In the genomic region with DNA sequence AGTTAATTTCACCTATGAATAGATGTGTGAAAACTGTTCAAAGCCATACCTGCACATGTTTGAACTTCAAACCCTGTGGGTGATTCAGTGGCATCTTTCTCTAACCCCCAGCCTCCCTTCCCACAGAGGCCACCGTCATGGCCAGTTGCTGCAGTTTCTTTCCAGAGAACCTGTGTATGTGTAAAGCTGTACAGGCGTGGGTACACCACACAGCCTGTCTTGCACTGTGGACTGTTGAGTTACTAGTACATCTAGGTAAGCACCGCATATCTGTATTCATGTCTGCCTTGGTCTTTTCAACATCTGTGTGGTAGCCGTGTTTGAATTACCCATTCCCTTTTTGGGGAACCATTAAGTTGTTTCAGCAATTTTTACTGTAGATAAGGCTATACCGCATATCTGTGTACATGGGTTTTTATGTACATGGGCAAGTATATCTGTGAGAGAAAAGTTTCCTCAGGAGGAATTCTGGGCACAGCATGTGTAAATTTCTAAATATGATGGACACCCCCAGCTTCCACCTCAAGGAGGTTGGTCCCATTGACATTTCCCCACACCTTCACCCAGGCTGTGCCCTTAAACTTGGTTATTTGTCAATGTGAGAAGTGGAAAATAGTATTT, we compare ENCODE assay signal across 9 cellular contexts. TPM values are rescaled to one million over a fixed set of nuclear protein-coding genes. Genes with fewer than 3 reads are reported as not detected.
A peak's percentile ranks its signal among the peaks of the same experiment; 100 is the strongest.
DNase-seq lines count a peak whose midpoint lies in the region; ATAC-seq, FAIRE-seq and TF ChIP-seq lines count a peak whose summit lies in the region.
"Had no signal": no experiment of that assay in that cellular context is flagged by ENCODE, and none has a peak within 500 bp of the region (broad histone marks: within the 10 kb centered on the region; RNA-seq: fewer than 3 reads in every experiment).

No MANE protein-coding gene starts in this region.

- no peak overlapping the region for H2AFZ ChIP-seq in K562 (ENCODE audit: low read depth, low read length)

- H3K9me1 ChIP-seq in K562 (ENCODE audit: control insufficient read depth, insufficient read depth, low read length), result peaks cover 6% of the 10 kb centered on the region

- TF ChIP-seq EP300 in K562 (IDR thresholded peaks at IDR 0.05; ENCODE audit: low read length), result no peak

- H4K20me1 ChIP-seq in K562 (replicated peaks; ENCODE audit: control insufficient read depth, insufficient read depth, low read length), result no peaks in the 10 kb centered on the region

- TF ChIP-seq POLR2A in K562 (conservative IDR thresholded peaks at IDR 0.05), result peak; percentile 82

- peak overlapping the region in 1 of 2 experiments; percentile 69; a peak in 1 of 4 replicates for H3K9ac ChIP-seq in K562 (ENCODE audit: insufficient read depth in 1 of 2, low read depth in 2 of 2, low read length in 2 of 2)

- H3K4me1 ChIP-seq in K562 (replicated peaks in 1 of 2; ENCODE audit: control insufficient read depth in 2 of 2, insufficient read depth in 2 of 2, low read length in 2 of 2) (peaks cover 8 to 9% of the 10 kb centered on the region in 2 experiments; a peak in 4 of 5 replicates), tibial artery (peaks cover 0 to 99% (median 58%) of the 10 kb centered on the region in 4 donors)

- in situ Hi-C loops in K562 (cut with MboI), result no loop called here

- no TSS peak for BruUV-seq in K562 (replicated peaks; lab: Mats Ljungman, UMichigan)

- TF ChIP-seq RAD21 in K562 (CRISPR knock-in tag; conservative IDR thresholded peaks at IDR 0.05 in 1 of 2, IDR thresholded peaks at IDR 0.05 in 1 of 2), result no peak

- no peak overlapping the region for H3K4me2 ChIP-seq in K562 (ENCODE audit: insufficient read depth, low read length)

- CTCF ChIA-PET in activated CD8-positive, alpha-beta memory T cell treated with anti-CD3 and anti-CD28 coated beads, Interleukin-2, amount 10 ng/mL, durations not matched to agents 7 days and 5 days (lab: Charles Lee), result interaction anchor here (1.2 to 1.9 kb wide), 2 partner anchors 20 to 73 kb away, joined by 4 to 11 read pairs; no protein-coding TSS in a partner anchor
- CTCF ChIA-PET in K562 (lab: Yijun Ruan, JAX; ENCODE audit: low intra/inter-chr PET ratio), result no interaction called here

- H3K27ac ChIP-seq in K562 (ENCODE audit: extremely low read depth, low read depth, low read length) (no peak overlapping the region), tibial artery (peak overlapping the region; percentile 32 to 49)

- H3K4me3 Mint-ChIP-seq in activated CD8-positive, alpha-beta memory T cell treated with anti-CD3 and anti-CD28 coated beads, Interleukin-2, amount 10 ng/mL, durations not matched to agents 7 days and 5 days, result no peak overlapping the region

- H3K36me3 Mint-ChIP-seq in activated CD8-positive, alpha-beta memory T cell treated with anti-CD3 and anti-CD28 coated beads, Interleukin-2, amount 10 ng/mL, durations not matched to agents 7 days and 5 days, result peaks cover 64% of the 10 kb centered on the region

- no peak for FAIRE-seq in K562 (lab: Jason Lieb, UNC)

- H3K9me3 Mint-ChIP-seq in activated CD8-positive, alpha-beta memory T cell treated with anti-CD3 and anti-CD28 coated beads, Interleukin-2, amount 10 ng/mL, durations not matched to agents 7 days and 5 days (ENCODE audit: low read depth), result no peaks in the 10 kb centered on the region

- no peaks in the 10 kb centered on the region for H3K27me3 Mint-ChIP-seq in activated CD8-positive, alpha-beta memory T cell treated with anti-CD3 and anti-CD28 coated beads, Interleukin-2, amount 10 ng/mL, durations not matched to agents 7 days and 5 days

- peak overlapping the region; percentile 44 for H3K27ac Mint-ChIP-seq in activated CD8-positive, alpha-beta memory T cell treated with anti-CD3 and anti-CD28 coated beads, Interleukin-2, amount 10 ng/mL, durations not matched to agents 7 days and 5 days

- POLR2A ChIA-PET in K562 (lab: Yijun Ruan, JAX), result interaction anchor here (0.8 to 3.4 kb wide), 14 partner anchors 10 to 87 kb away, joined by 3 to 49 read pairs (median 6); a partner anchor contains a TSS

- peaks cover 95% of the 10 kb centered on the region for H3K79me2 ChIP-seq in K562 (ENCODE audit: control insufficient read depth, insufficient read depth, low read length)

- peak; percentile 39 for DNase-seq in activated CD8-positive, alpha-beta memory T cell treated with anti-CD3 and anti-CD28 coated beads, Interleukin-2, amount 10 ng/mL, durations not matched to agents 7 days and 5 days
- DNase-seq in activated CD8-positive, alpha-beta memory T cell treated with anti-CD3 and anti-CD28 coated beads for 24 hours, result no peak
- DNase-seq in K562 (ENCODE audit: extremely low read depth in 1 of 4, low spot score in 3 of 4) (peak in 1 of 4 experiments; percentile 23), left colon (no peak), tibial artery (peak in 1 of 2 donors; percentile 61), NK-92 (lab: John Stamatoyannopoulos, UW; ENCODE audit: unreplicated experiment) (no peak)
- DNase-seq in effector CD4-positive, alpha-beta T cell, result no peak
- DNase-seq: stimulated activated CD4-positive, alpha-beta T cell treated with anti-CD3 and anti-CD28 coated beads, Interleukin-4, amount 100 ng/mL, for 24 hours had no signal

- H3K36me3 ChIP-seq in K562 (ENCODE audit: control insufficient read depth, insufficient read depth, low read length) (peaks cover 91% of the 10 kb centered on the region), tibial artery (peaks cover 60 to 90% (median 72%) of the 10 kb centered on the region in 3 donors)

- 69% methylated on average over 5 of the region's 5 CpGs for WGBS in K562 (ENCODE audit: insufficient coverage, low coverage, missing lambda C conversion rate)

- H3K4me1 Mint-ChIP-seq in activated CD8-positive, alpha-beta memory T cell treated with anti-CD3 and anti-CD28 coated beads, Interleukin-2, amount 10 ng/mL, durations not matched to agents 7 days and 5 days, result peaks cover 84% of the 10 kb centered on the region

- no peaks in the 10 kb centered on the region for H3K27me3 ChIP-seq in K562 (ENCODE audit: control insufficient read depth in 2 of 2, insufficient read depth in 2 of 2, low read length in 2 of 2)
- H3K27me3 ChIP-seq in tibial artery, result no peaks in the 10 kb centered on the region

- no peak for ATAC-seq in activated CD8-positive, alpha-beta memory T cell treated with anti-CD3 and anti-CD28 coated beads, Interleukin-2, amount 10 ng/mL, durations not matched to agents 7 days and 5 days
- ATAC-seq in K562 (peak; percentile 16), left colon (peak; percentile 10), HG02623 (IDR thresholded peaks at IDR 0.05; ENCODE audit: unreplicated experiment) (no peak)

- no peak for TF ChIP-seq CTCF in K562 (IDR thresholded peaks at IDR 0.05 in 2 of 3, conservative IDR thresholded peaks at IDR 0.05 in 1 of 3; ENCODE audit: insufficient read depth in 2 of 3, low read depth in 1 of 3, low read length in 3 of 3)
- TF ChIP-seq CTCF in tibial artery (IDR thresholded peaks at IDR 0.05), result no peak

- H3K4me3 ChIP-seq in K562 (no peak overlapping the region), tibial artery (peak overlapping the region in 1 of 2 donors; percentile 1)

- intact Hi-C loops in K562 (cut with micrococcal nuclease) (no loop called here), left colon (cut with DNase I, micrococcal nuclease) (no loop called here), tibial artery (cut with DNase I; ENCODE audit: low total_unique reads) (no loop called here)

- H3K9me3 ChIP-seq in K562 (replicated peaks; ENCODE audit: control insufficient read depth, insufficient read depth, low read depth, low read length) (no peaks in the 10 kb centered on the region), tibial artery (no peaks in the 10 kb centered on the region)

RNA-seq across cellular contexts. Expression of a gene that starts 13.9 kb away (rescaled TPM):
- total RNA-seq in activated CD8-positive, alpha-beta memory T cell treated with anti-CD3 and anti-CD28 coated beads, Interleukin-2, amount 10 ng/mL, durations not matched to agents 7 days and 5 days, result 100 to 1,000 TPM; 525 to 618 TPM
- total RNA-seq in K562 (2011; cell fraction: chromatin; rRNA removed; ENCODE audit: low replicate concordance), result 684 and 1,510 TPM in 2 replicates
- total RNA-seq in K562 (2011; cell fraction: nucleolus; rRNA removed), result 291 and 321 TPM in 2 replicates
- 737 and 1,283 TPM in 2 replicates for total RNA-seq in K562 (2011; cell fraction: nucleoplasm; rRNA removed)
- total RNA-seq in K562 (2014; rRNA removed) (15.2 and 20.1 TPM in 2 replicates), K562 (2014; rRNA removed; fragmentation: Illumina TruSeq; extraction: Trizol) (62.8 and 76.9 TPM in 2 replicates), K562 (2015; rRNA removed; fragmentation: Illumina TruSeq; extraction: Trizol) (26.3 and 31.5 TPM in 2 replicates), K562 (2021) (129 and 208 TPM in 2 replicates), left colon (1,000 to 10,000 TPM in 1 of 2 donors, 100 to 1,000 TPM in 1; 818 to 1,135 TPM)
- polyA plus RNA-seq in K562 (2011; rRNA removed) (56.2 and 171 TPM in 2 replicates), K562 (2014; fragmentation: Illumina TruSeq; extraction: Trizol) (137 and 146 TPM in 2 replicates), K562 (2014; fragmentation: Nextera tagmentation; extraction: Ambion mirVana) (10 to 100 TPM; 22.8 to 30.1 TPM), K562 (2014; rRNA removed) (382 and 389 TPM in 2 replicates)
- polyA plus RNA-seq in K562 (2011; cell fraction: cytosol; rRNA removed), result 45.5 and 49.2 TPM in 2 replicates
- polyA plus RNA-seq in K562 (2011; cell fraction: nucleus; rRNA removed), result 234 and 651 TPM in 2 replicates
- polyA plus RNA-seq in K562 (2012), result 312 and 328 TPM in 2 replicates
- 92.6 and 137 TPM in 2 replicates for polyA minus RNA-seq in K562 (2011; rRNA and poly(A)+ RNA removed)
- 19.9 and 35.6 TPM in 2 replicates for polyA minus RNA-seq in K562 (2011; cell fraction: cytosol; rRNA and poly(A)+ RNA removed)
- 168 and 220 TPM in 2 replicates for polyA minus RNA-seq in K562 (2011; cell fraction: nucleus; rRNA and poly(A)+ RNA removed)

RNA-seq across cellular contexts. Expression of a gene that starts 50.1 kb away (rescaled TPM):
- total RNA-seq in activated CD8-positive, alpha-beta memory T cell treated with anti-CD3 and anti-CD28 coated beads, Interleukin-2, amount 10 ng/mL, durations not matched to agents 7 days and 5 days, result 10 to 100 TPM; 52.0 to 56.7 TPM
- 28.5 and 83.6 TPM in 2 replicates for total RNA-seq in K562 (2011; cell fraction: chromatin; rRNA removed; ENCODE audit: low replicate concordance)
- total RNA-seq in K562 (2011; cell fraction: nucleolus; rRNA removed), result 89.6 and 96.9 TPM in 2 replicates
- 32.8 and 36.5 TPM in 2 replicates for total RNA-seq in K562 (2011; cell fraction: nucleoplasm; rRNA removed)
- total RNA-seq in K562 (2014; rRNA removed), result 34.6 and 46.5 TPM in 2 replicates
- 6.2 and 8.6 TPM in 2 replicates for total RNA-seq in K562 (2014; rRNA removed; fragmentation: Illumina TruSeq; extraction: Trizol)
- total RNA-seq in K562 (2015; rRNA removed; fragmentation: Illumina TruSeq; extraction: Trizol), result 15.0 and 15.8 TPM in 2 replicates
- 44.2 and 54.5 TPM in 2 replicates for total RNA-seq in K562 (2021)
- 16.0 and 19.9 TPM in 2 replicates for polyA plus RNA-seq in K562 (2011; rRNA removed)
- polyA plus RNA-seq in K562 (2011; cell fraction: cytosol; rRNA removed), result 24.0 and 43.0 TPM in 2 replicates
- polyA plus RNA-seq in K562 (2011; cell fraction: nucleus; rRNA removed), result 25.1 and 46.6 TPM in 2 replicates
- polyA plus RNA-seq in K562 (2012), result 21.4 and 22.5 TPM in 2 replicates
- polyA plus RNA-seq in K562 (2014; fragmentation: Illumina TruSeq; extraction: Trizol), result 12.0 and 19.4 TPM in 2 replicates
- 1 to 10 TPM; 4.5 to 5.0 TPM for polyA plus RNA-seq in K562 (2014; fragmentation: Nextera tagmentation; extraction: Ambion mirVana)
- polyA plus RNA-seq in K562 (2014; rRNA removed), result 33.4 and 41.7 TPM in 2 replicates
- polyA minus RNA-seq in K562 (2011; rRNA and poly(A)+ RNA removed), result 8.4 and 13.5 TPM in 2 replicates
- polyA minus RNA-seq in K562 (2011; cell fraction: cytosol; rRNA and poly(A)+ RNA removed), result 21.0 and 21.1 TPM in 2 replicates
- 28.1 and 34.6 TPM in 2 replicates for polyA minus RNA-seq in K562 (2011; cell fraction: nucleus; rRNA and poly(A)+ RNA removed)
- 10 to 100 TPM; 38.1 to 42.2 TPM for total RNA-seq in left colon

RNA-seq across cellular contexts. Expression of a gene that starts 54.1 kb away (rescaled TPM):
- 10 to 100 TPM; 19.4 to 25.1 TPM for total RNA-seq in activated CD8-positive, alpha-beta memory T cell treated with anti-CD3 and anti-CD28 coated beads, Interleukin-2, amount 10 ng/mL, durations not matched to agents 7 days and 5 days
- total RNA-seq in K562 (2011; cell fraction: chromatin; rRNA removed; ENCODE audit: low replicate concordance), result 2.5 and 2.9 TPM in 2 replicates
- total RNA-seq in K562 (2011; cell fraction: nucleolus; rRNA removed), result 2.7 and 3.6 TPM in 2 replicates
- total RNA-seq in K562 (2011; cell fraction: nucleoplasm; rRNA removed), result 2.3 and 2.7 TPM in 2 replicates
- total RNA-seq in K562 (2014; rRNA removed), result 0.82 and 2.3 TPM in 2 replicates
- 0.55 and 0.57 TPM in 2 replicates for total RNA-seq in K562 (2014; rRNA removed; fragmentation: Illumina TruSeq; extraction: Trizol)
- 0.40 and 0.45 TPM in 2 replicates for total RNA-seq in K562 (2015; rRNA removed; fragmentation: Illumina TruSeq; extraction: Trizol)
- total RNA-seq in K562 (2021), result 0.92 and 2.2 TPM in 2 replicates
- 0.61 and 0.81 TPM in 2 replicates for polyA plus RNA-seq in K562 (2011; rRNA removed)
- polyA plus RNA-seq in K562 (2011; cell fraction: cytosol; rRNA removed), result 0.49 and 0.85 TPM in 2 replicates
- polyA plus RNA-seq in K562 (2011; cell fraction: nucleus; rRNA removed), result 1.2 and 3.9 TPM in 2 replicates
- 1.3 and 1.4 TPM in 2 replicates for polyA plus RNA-seq in K562 (2012)
- polyA plus RNA-seq in K562 (2014; fragmentation: Illumina TruSeq; extraction: Trizol), result 0.51 and 0.68 TPM in 2 replicates
- under 1 TPM; 0.15 to 0.34 TPM for polyA plus RNA-seq in K562 (2014; fragmentation: Nextera tagmentation; extraction: Ambion mirVana)
- 0.93 and 1.1 TPM in 2 replicates for polyA plus RNA-seq in K562 (2014; rRNA removed)
- polyA minus RNA-seq in K562 (2011; rRNA and poly(A)+ RNA removed), result 0.35 and 0.42 TPM in 2 replicates
- 0.76 and 0.91 TPM in 2 replicates for polyA minus RNA-seq in K562 (2011; cell fraction: cytosol; rRNA and poly(A)+ RNA removed)
- 0.40 and 0.56 TPM in 2 replicates for polyA minus RNA-seq in K562 (2011; cell fraction: nucleus; rRNA and poly(A)+ RNA removed)
- 1 to 10 TPM; 5.8 to 8.4 TPM for total RNA-seq in left colon

Comparison
In these comparisons a context has a peak if more than half of its experiments do, and no peak if none do; other contexts are left out.
1. ATAC-seq: peak in K562 (single experiment) and left colon (single experiment); none in activated CD8-positive, alpha-beta memory T cell treated with anti-CD3 and anti-CD28 coated beads, Interleukin-2, amount 10 ng/mL, durations not matched to agents 7 days and 5 days (single experiment) and HG02623 (single experiment).